ENCODE assay signal across 1 cellular context in genomic region chr3:115321396-115321795, GRCh38.
TF ChIP-seq lines count a peak whose summit lies in the region.

No MANE protein-coding gene starts in this region.

TF ChIP-seq in GM23338, 12 proteins besides CTCF, POLR2A, EP300 and RAD21 (continued from another document):
- TF ChIP-seq ZNF462 (CRISPR knock-in tag; IDR thresholded peaks at IDR 0.05) (no peak), NANOG (IDR thresholded peaks at IDR 0.05; ENCODE audit: borderline replicate concordance) (no peak), CREB1 (CRISPR knock-in tag; IDR thresholded peaks at IDR 0.05; ENCODE audit: low read depth) (no peak), POLR2AphosphoS5 (IDR thresholded peaks at IDR 0.05; ENCODE audit: low read depth) (no peak), ETS1 (IDR thresholded peaks at IDR 0.05) (no peak), STAT1 (IDR thresholded peaks at IDR 0.05; ENCODE audit: unreplicated experiment) (no peak)
TF ChIP-seq in GM23338: peak in this region for 0.
